In genomic region chr17:72372185-72372584, GRCh38 we compare ENCODE assay signal across 31 cellular contexts.
DNase-seq lines count a peak whose midpoint lies in the region; ATAC-seq, FAIRE-seq and TF ChIP-seq lines count a peak whose summit lies in the region.
"Had no signal": no experiment of that assay in that cellular context is flagged by ENCODE, and none has a peak within 500 bp of the region (broad histone marks: within the 10 kb centered on the region; RNA-seq: fewer than 3 reads in every experiment).

No MANE protein-coding gene starts in this region.

- H3K27me3 ChIP-seq in BE2C (no peaks in the 10 kb centered on the region), left ventricle myocardium inferior (ENCODE audit: low read depth) (peaks cover 31% of the 10 kb centered on the region), small intestine (ENCODE audit: control insufficient read depth in 2 of 2, insufficient read depth in 2 of 2, low read length in 2 of 2) (no peaks in the 10 kb centered on the region)
- H3K27me3 ChIP-seq: ovary, Peyer's patch, right atrium auricular region, SJSA1, testis, uterus had no signal

- no peak for FAIRE-seq in small intestine (lab: Jason Lieb, UNC)
- FAIRE-seq: endothelial cell of umbilical vein had no signal

- H3K4me3 ChIP-seq in BE2C (ENCODE audit: low read depth, low read length) (no peak overlapping the region), cardiac fibroblast (replicated peaks in 1 of 2; ENCODE audit: low read depth in 2 of 2, low read length in 2 of 2) (no peak overlapping the region), left ventricle myocardium inferior (no peak overlapping the region), small intestine (ENCODE audit: low read depth in 1 of 2, low read length in 2 of 2) (no peak overlapping the region)
- H3K4me3 ChIP-seq: ovary, Peyer's patch, right atrium auricular region, SJSA1, testis, uterus had no signal

- no peak for ATAC-seq in HG02588 (IDR thresholded peaks at IDR 0.05; ENCODE audit: unreplicated experiment)
- ATAC-seq: left lobe of liver; naive thymus-derived CD4-positive, alpha-beta T cell; T-helper 17 cell had no signal

- H3K36me3 Mint-ChIP-seq in nephron (ENCODE audit: low read depth): no peaks in the 10 kb centered on the region
- H3K36me3 Mint-ChIP-seq in nephron progenitor cell (ENCODE audit: low read depth): no peaks in the 10 kb centered on the region
- H3K36me3 Mint-ChIP-seq: CD14-positive monocyte had no signal

- H3K4me1 ChIP-seq in BE2C (peaks cover 36% of the 10 kb centered on the region), left ventricle myocardium inferior (peaks cover 4% of the 10 kb centered on the region), small intestine (ENCODE audit: control insufficient read depth in 2 of 2, insufficient read depth in 1 of 2, low read depth in 1 of 2, low read length in 1 of 2) (no peaks in the 10 kb centered on the region)
- H3K4me1 ChIP-seq: Peyer's patch, right atrium auricular region, testis, uterus had no signal

- intact Hi-C loops in left ventricle myocardium inferior (cut with micrococcal nuclease): no loop called here

- peak overlapping the region; percentile 78 to 88 (median 86) for H3K27ac Mint-ChIP-seq in nephron
- no peak overlapping the region for H3K27ac Mint-ChIP-seq in nephron progenitor cell
- H3K27ac Mint-ChIP-seq: activated naive CD4-positive, alpha-beta T cell treated with anti-CD3 and anti-CD28 coated beads for 36 hours; activated T-cell treated with anti-CD3 and anti-CD28 coated beads, Interleukin-2, amount 50 U/mL, for 24 hours; CD14-positive monocyte; naive thymus-derived CD4-positive, alpha-beta T cell; T-helper 17 cell had no signal

- H3K4me1 Mint-ChIP-seq in nephron (peaks cover 29% of the 10 kb centered on the region), nephron progenitor cell (peaks cover 46% of the 10 kb centered on the region)
- H3K4me1 Mint-ChIP-seq: CD14-positive monocyte; naive thymus-derived CD4-positive, alpha-beta T cell had no signal

- no peak overlapping the region for H3K27ac ChIP-seq in left ventricle myocardium inferior (replicated peaks)
- no peak overlapping the region for H3K27ac ChIP-seq in small intestine (ENCODE audit: low read depth in 1 of 2, low read length in 1 of 2)
- H3K27ac ChIP-seq: ovary, Peyer's patch, right atrium auricular region, SJSA1, testis, uterus had no signal

- no peak for TF ChIP-seq RAD21 in Ishikawa (IDR thresholded peaks at IDR 0.05; ENCODE audit: low read depth)

- H3K4me3 Mint-ChIP-seq in nephron (no peak overlapping the region), nephron progenitor cell (no peak overlapping the region)
- H3K4me3 Mint-ChIP-seq: activated naive CD4-positive, alpha-beta T cell treated with anti-CD3 and anti-CD28 coated beads for 36 hours; activated T-cell treated with anti-CD3 and anti-CD28 coated beads, Interleukin-2, amount 50 U/mL, for 24 hours; CD14-positive monocyte; naive thymus-derived CD4-positive, alpha-beta T cell; T-helper 17 cell had no signal

- TF ChIP-seq CTCF in BE2C (IDR thresholded peaks at IDR 0.05; ENCODE audit: low read depth, low read length): no peak
- no peak for TF ChIP-seq CTCF in cardiac fibroblast (IDR thresholded peaks at IDR 0.05; ENCODE audit: low read depth, low read length)
- no peak for TF ChIP-seq CTCF in nephron (IDR thresholded peaks at IDR 0.05; ENCODE audit: unreplicated experiment in 3 of 3)
- TF ChIP-seq CTCF in left ventricle myocardium inferior (IDR thresholded peaks at IDR 0.05; ENCODE audit: borderline replicate concordance): no peak
- no peak for TF ChIP-seq CTCF in nephron progenitor cell (IDR thresholded peaks at IDR 0.05)

- peak; percentile 52 for DNase-seq in BE2C
- peak; percentile 14 to 19 for DNase-seq in cardiac fibroblast (ENCODE audit: low read depth in 2 of 2)
- DNase-seq in left ventricle myocardium inferior: no peak
- DNase-seq in small intestine: no peak
- no peak for DNase-seq in nephron progenitor cell
- DNase-seq: activated naive CD4-positive, alpha-beta T cell treated with anti-CD3 and anti-CD28 coated beads for 36 hours; activated T-cell treated with anti-CD3 and anti-CD28 coated beads, Interleukin-2, amount 50 U/mL, for 24 hours; GF-D8; H7; Kasumi-1; naive thymus-derived CD4-positive, alpha-beta T cell; NCI-H1694 treated with DMSO at 0.1 percent for 48 hours; NCI-H2171; NCI-H510A treated with DMSO at 0.1 percent for 48 hours; NK-92 treated with Interleukin-12 subunit alpha and Interleukin-12 subunit beta, amount 100 ng/mL, for 24 hours; ovary; Peyer's patch; stimulated activated CD4-positive, alpha-beta T cell treated with anti-CD3 and anti-CD28 coated beads, Interleukin-12 subunit alpha, Interleukin-12 subunit beta, amount 100 ng/mL, for 4 hours; stimulated activated CD4-positive, alpha-beta T cell treated with anti-CD3 and anti-CD28 coated beads, Interleukin-4, amount 100 ng/mL, for 24 hours; stimulated activated naive CD4-positive, alpha-beta T cell treated with Interleukin-2 at 50 U/mL for 16 hours; T-helper 17 cell; testis; uterus had no signal

- H3K9me3 ChIP-seq in BE2C (no peaks in the 10 kb centered on the region), left ventricle myocardium inferior (replicated peaks) (no peaks in the 10 kb centered on the region), small intestine (ENCODE audit: control insufficient read depth, low read depth) (no peaks in the 10 kb centered on the region)
- H3K9me3 ChIP-seq: ovary, Peyer's patch, right atrium auricular region, SJSA1, testis, uterus had no signal

- H3K9me3 Mint-ChIP-seq in nephron (no peaks in the 10 kb centered on the region), nephron progenitor cell (no peaks in the 10 kb centered on the region)
- H3K9me3 Mint-ChIP-seq: activated naive CD4-positive, alpha-beta T cell treated with anti-CD3 and anti-CD28 coated beads for 36 hours; activated T-cell treated with anti-CD3 and anti-CD28 coated beads, Interleukin-2, amount 50 U/mL, for 24 hours had no signal

- H3K27me3 Mint-ChIP-seq in nephron (ENCODE audit: low read depth) (peaks cover 27% of the 10 kb centered on the region), nephron progenitor cell (ENCODE audit: low read depth, poor library complexity) (peaks cover 23% of the 10 kb centered on the region)
- H3K27me3 Mint-ChIP-seq: activated T-cell treated with anti-CD3 and anti-CD28 coated beads, Interleukin-2, amount 50 U/mL, for 24 hours had no signal

- no peak for TF ChIP-seq EP300 in Ishikawa (IDR thresholded peaks at IDR 0.05; ENCODE audit: borderline replicate concordance)

- WGBS in small intestine, 3 donors: 88 to 93% (median 92%) methylated on average over 10 of the region's 10 CpGs

- H3K36me3 ChIP-seq in BE2C (no peaks in the 10 kb centered on the region), left ventricle myocardium inferior (no peaks in the 10 kb centered on the region), small intestine (ENCODE audit: control insufficient read depth in 2 of 2, insufficient read depth in 2 of 2, low read length in 2 of 2) (no peaks in the 10 kb centered on the region)
- H3K36me3 ChIP-seq: ovary, Peyer's patch, right atrium auricular region, SJSA1, uterus had no signal

TF ChIP-seq in Ishikawa, 13 proteins besides CTCF, POLR2A, EP300 and RAD21:
- no peak for TF ChIP-seq CEBPB (IDR thresholded peaks at IDR 0.05)
- TF ChIP-seq MAX (IDR thresholded peaks at IDR 0.05): 0 out of 2 replicates have a peak, but pooled peaks have one; percentile 21
- 0 out of 2 replicates have a peak, but pooled peaks have one; percentile 29 for TF ChIP-seq ZBTB7A (IDR thresholded peaks at IDR 0.05; ENCODE audit: low read depth)

Comparison
In these comparisons a context has a peak if more than half of its experiments do, and no peak if none do; other contexts are left out.
1. DNase-seq: peak in BE2C (single experiment) and cardiac fibroblast (2 of 2); none in left ventricle myocardium inferior (single experiment), small intestine (single experiment) and nephron progenitor cell (single experiment).